1 cellular context compared by ENCODE assay signal in genomic region chr6:142863981-142864380, GRCh38.
TF ChIP-seq lines count a peak whose summit lies in the region.

No MANE protein-coding gene starts in this region.

TF ChIP-seq in H1, 55 proteins besides CTCF, POLR2A, EP300 and RAD21:
- no peak for TF ChIP-seq TAF7 (optimal IDR thresholded peaks at IDR 0.05; ENCODE audit: borderline replicate concordance, low read depth, low read length)
- no peak for TF ChIP-seq NANOG (IDR thresholded peaks at IDR 0.05; ENCODE audit: insufficient read depth, low read depth, low read length, poor library complexity, severe bottlenecking)
- TF ChIP-seq ZNF274 (IDR thresholded peaks at IDR 0.05; ENCODE audit: borderline replicate concordance, extremely low read depth, low read length), result no peak
- TF ChIP-seq KDM5A (IDR thresholded peaks at IDR 0.05; ENCODE audit: low read length), result no peak
- no peak for TF ChIP-seq SAP30 (IDR thresholded peaks at IDR 0.05; ENCODE audit: insufficient read depth, insufficient replicate concordance, low read length)
- no peak for TF ChIP-seq CBX8 (IDR thresholded peaks at IDR 0.05; ENCODE audit: borderline replicate concordance, low read depth, low read length)
- no peak for TF ChIP-seq SIN3A (conservative IDR thresholded peaks at IDR 0.05 in 1 of 2, IDR thresholded peaks at IDR 0.05 in 1 of 2; ENCODE audit: low read depth in 1 of 2, low read length in 2 of 2)
- no peak for TF ChIP-seq SP4 (IDR thresholded peaks at IDR 0.05; ENCODE audit: low read length)
- no peak for TF ChIP-seq SRF (IDR thresholded peaks at IDR 0.05; ENCODE audit: low read depth, low read length)
- no peak for TF ChIP-seq CEBPB (IDR thresholded peaks at IDR 0.05; ENCODE audit: low read depth, low read length)
- TF ChIP-seq KDM4A (IDR thresholded peaks at IDR 0.05; ENCODE audit: low read depth, low read length, severe bottlenecking), result no peak
- TF ChIP-seq EGR1 (IDR thresholded peaks at IDR 0.05; ENCODE audit: borderline replicate concordance, low read depth, low read length), result no peak
- no peak for TF ChIP-seq GTF2F1 (IDR thresholded peaks at IDR 0.05; ENCODE audit: borderline replicate concordance, low read depth, low read length)
- no peak for TF ChIP-seq TAF1 (IDR thresholded peaks at IDR 0.05; ENCODE audit: low read depth, low read length)
TF ChIP-seq in H1: peak in this region for 0.
